In the genomic region with DNA sequence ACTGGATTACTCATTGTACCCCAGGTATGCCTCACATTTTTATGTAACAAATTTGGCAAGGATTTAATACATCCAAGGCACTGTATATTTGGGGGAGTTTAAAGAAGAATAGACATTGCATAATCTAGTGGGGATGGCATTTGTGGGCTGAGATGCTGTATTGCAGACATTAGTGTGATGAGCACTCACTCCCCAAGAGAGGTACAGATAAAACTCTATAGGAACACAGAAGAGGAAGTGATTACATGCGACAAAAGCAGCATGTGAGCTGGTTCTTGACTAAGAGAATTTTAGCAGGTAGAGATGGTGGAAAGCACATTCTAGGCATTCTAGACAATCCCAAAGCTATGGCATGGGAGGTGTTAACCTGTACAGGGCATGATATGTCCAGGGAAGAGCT, we compare ENCODE assay signal across 14 cellular contexts.
"Had no signal": no experiment of that assay in that cellular context is flagged by ENCODE, and none has a peak within 500 bp of the region (broad histone marks: within the 10 kb centered on the region; RNA-seq: fewer than 3 reads in every experiment).

No MANE protein-coding gene starts in this region.

- H3K27me3 Mint-ChIP-seq: activated CD4-positive, alpha-beta memory T cell treated with anti-CD3 and anti-CD28 coated beads, Interleukin-2, amount 10 ng/mL, durations not matched to agents 7 days and 5 days; activated T-helper 17 cell treated with anti-CD3 and anti-CD28 coated beads, Interleukin-2, amount 50 U/mL, for 72 hours had no signal

- H3K4me3 Mint-ChIP-seq: activated CD4-positive, alpha-beta memory T cell treated with anti-CD3 and anti-CD28 coated beads, Interleukin-2, amount 10 ng/mL, durations not matched to agents 7 days and 5 days; activated naive CD4-positive, alpha-beta T cell treated with anti-CD3 and anti-CD28 coated beads for 36 hours; activated T-helper 17 cell treated with anti-CD3 and anti-CD28 coated beads, Interleukin-2, amount 50 U/mL, for 72 hours; nephron; stimulated activated memory B cell treated with anti-CD40 and anti-IgM and Interleukin-4, amounts not matched to agents 10 μg/mL and 1 μg/mL and 100 μg/mL, for 72 hours had no signal

- H3K27ac Mint-ChIP-seq: activated CD4-positive, alpha-beta memory T cell treated with anti-CD3 and anti-CD28 coated beads, Interleukin-2, amount 10 ng/mL, durations not matched to agents 7 days and 5 days; activated naive CD4-positive, alpha-beta T cell treated with anti-CD3 and anti-CD28 coated beads for 36 hours; activated T-helper 17 cell treated with anti-CD3 and anti-CD28 coated beads, Interleukin-2, amount 50 U/mL, for 72 hours; nephron; stimulated activated memory B cell treated with anti-CD40 and anti-IgM and Interleukin-4, amounts not matched to agents 10 μg/mL and 1 μg/mL and 100 μg/mL, for 72 hours had no signal

- H3K4me1 Mint-ChIP-seq: activated T-helper 17 cell treated with anti-CD3 and anti-CD28 coated beads, Interleukin-2, amount 50 U/mL, for 72 hours; stimulated activated memory B cell treated with anti-CD40 and anti-IgM and Interleukin-4, amounts not matched to agents 10 μg/mL and 1 μg/mL and 100 μg/mL, for 72 hours had no signal

- H3K36me3 Mint-ChIP-seq: stimulated activated memory B cell treated with anti-CD40 and anti-IgM and Interleukin-4, amounts not matched to agents 10 μg/mL and 1 μg/mL and 100 μg/mL, for 72 hours had no signal

- ATAC-seq: activated T-helper 17 cell treated with anti-CD3 and anti-CD28 coated beads, Interleukin-2, amount 50 U/mL, for 72 hours; body of pancreas; stimulated activated memory B cell treated with anti-CD40 and anti-IgM and Interleukin-4, amounts not matched to agents 10 μg/mL and 1 μg/mL and 100 μg/mL, for 72 hours had no signal

- H3K9me3 Mint-ChIP-seq: activated CD4-positive, alpha-beta memory T cell treated with anti-CD3 and anti-CD28 coated beads, Interleukin-2, amount 10 ng/mL, durations not matched to agents 7 days and 5 days; activated naive CD4-positive, alpha-beta T cell treated with anti-CD3 and anti-CD28 coated beads for 36 hours; activated T-helper 17 cell treated with anti-CD3 and anti-CD28 coated beads, Interleukin-2, amount 50 U/mL, for 72 hours; nephron; stimulated activated memory B cell treated with anti-CD40 and anti-IgM and Interleukin-4, amounts not matched to agents 10 μg/mL and 1 μg/mL and 100 μg/mL, for 72 hours had no signal

- DNase-seq: activated CD4-positive, alpha-beta memory T cell treated with anti-CD3 and anti-CD28 coated beads, Interleukin-2, amount 10 ng/mL, durations not matched to agents 7 days and 5 days; activated CD4-positive, alpha-beta T cell treated with anti-CD3 and anti-CD28 coated beads for 48 hours; activated CD4-positive, CD25-positive, alpha-beta regulatory T cell; activated naive CD4-positive, alpha-beta T cell treated with anti-CD3 and anti-CD28 coated beads for 36 hours; activated T-cell treated with anti-CD3 and anti-CD28 coated beads, Interleukin-2, amount 50 U/mL, for 1 hour; body of pancreas; hypothalamus; lower lobe of right lung; nucleus accumbens; spleen; stimulated activated CD4-positive, alpha-beta T cell treated with anti-CD3 and anti-CD28 coated beads, Interleukin-4, amount 100 ng/mL, for 4 hours had no signal
